Comparison of ENCODE assay signal across 31 cellular contexts in genomic region chr3:176491084-176491483, GRCh38.
"Had no signal": no experiment of that assay in that cellular context is flagged by ENCODE, and none has a peak within 500 bp of the region (broad histone marks: within the 10 kb centered on the region; RNA-seq: fewer than 3 reads in every experiment).

No MANE protein-coding gene starts in this region.

- DNase-seq: activated effector memory CD4-positive, alpha-beta T cell treated with anti-CD3 and anti-CD28 coated beads, Interleukin-2, amount 50 U/mL, for 16 hours; activated effector memory CD4-positive, alpha-beta T cell treated with Interleukin-2 at 50 U/mL for 16 hours; activated gamma-delta T cell; activated gamma-delta T cell treated with Interleukin-2 at 50 U/mL for 16 hours; activated naive CD4-positive, alpha-beta T cell; activated naive CD4-positive, alpha-beta T cell treated with anti-CD3 and anti-CD28 coated beads for 36 hours; activated naive CD4-positive, alpha-beta T cell treated with anti-CD3 and anti-CD28 coated beads, Interleukin-2, amount 10 ng/mL, durations not matched to agents 7 days and 5 days; activated naive CD4-positive, alpha-beta T cell treated with anti-CD3 and anti-CD28 coated beads, Interleukin-2, amount 50 U/mL, for 16 hours; activated naive CD4-positive, alpha-beta T cell treated with Interleukin-2 at 50 U/mL for 16 hours; activated naive CD8-positive, alpha-beta T cell treated with anti-CD3 and anti-CD28 coated beads for 36 hours; activated naive CD8-positive, alpha-beta T cell treated with anti-CD3 and anti-CD28 coated beads, Interleukin-2, amount 10 ng/mL, durations not matched to agents 7 days and 5 days; activated naive CD8-positive, alpha-beta T cell treated with anti-CD3 and anti-CD28 coated beads, Interleukin-2, amount 50 U/mL, for 24 hours; activated T-cell treated with anti-CD3 and anti-CD28 coated beads, Interleukin-2, amount 50 U/mL, for 1 hour; activated T-cell treated with anti-CD3 and anti-CD28 coated beads, Interleukin-2, amount 50 U/mL, for 24 hours; activated T-cell treated with anti-CD3 and anti-CD28 coated beads, Interleukin-2, amount 50 U/mL, for 4 hours; activated T-cell treated with anti-CD3 and anti-CD28 coated beads, Interleukin-2, amount 50 U/mL, for 48 hours; activated T-cell treated with anti-CD3 and anti-CD28 coated beads, Interleukin-2, amount 50 U/mL, for 72 hours; adrenal gland; amniotic stem cell; amygdala; anterior cingulate cortex; aorta; body of pancreas; brain microvascular endothelial cell; central memory CD4-positive, alpha-beta T cell; cerebellar nuclear complex had no signal

- H3K4me3 ChIP-seq: adrenal gland, ascending aorta, body of pancreas, breast epithelium, cardiac muscle cell had no signal

- H3K36me3 ChIP-seq: adrenal gland, ascending aorta, brain microvascular endothelial cell, breast epithelium, cardiac muscle cell had no signal

- ATAC-seq: activated naive CD4-positive, alpha-beta T cell treated with anti-CD3 and anti-CD28 coated beads, Interleukin-2, amount 50 U/mL, for 72 hours; activated naive CD8-positive, alpha-beta T cell treated with anti-CD3 and anti-CD28 coated beads, Interleukin-2, amount 50 U/mL, for 24 hours; activated T-cell treated with anti-CD3 and anti-CD28 coated beads, Interleukin-2, amount 50 U/mL, for 4 hours; activated T-cell treated with anti-CD3 and anti-CD28 coated beads, Interleukin-2, amount 50 U/mL, for 72 hours; activated T-helper 17 cell treated with anti-CD3 and anti-CD28 coated beads, Interleukin-2, amount 50 U/mL, for 72 hours; body of pancreas had no signal

- H3K4me1 ChIP-seq: adrenal gland, ascending aorta, body of pancreas, breast epithelium had no signal

- H3K27ac ChIP-seq: adrenal gland, ascending aorta, body of pancreas, brain microvascular endothelial cell, breast epithelium, cardiac muscle cell had no signal

- H3K9me3 ChIP-seq: adrenal gland, ascending aorta, body of pancreas, breast epithelium had no signal

- H3K27me3 ChIP-seq: adrenal gland, ascending aorta, body of pancreas, brain microvascular endothelial cell, breast epithelium, cardiac muscle cell had no signal
